ENCODE assay signal across 18 cellular contexts in genomic region chr2:144645055-144645778, GRCh38.
DNase-seq lines count a peak whose midpoint lies in the region; ATAC-seq and TF ChIP-seq lines count a peak whose summit lies in the region.
"Had no signal": no experiment of that assay in that cellular context is flagged by ENCODE, and none has a peak within 500 bp of the region (broad histone marks: within the 10 kb centered on the region; RNA-seq: fewer than 3 reads in every experiment).

No MANE protein-coding gene starts in this region.

- no peak overlapping the region for H3K4me3 Mint-ChIP-seq in type B pancreatic cell
- H3K4me3 Mint-ChIP-seq: activated B cell treated with CpG ODN at 0.5 μM for 24 hours; naive thymus-derived CD8-positive, alpha-beta T cell; stimulated activated naive CD8-positive, alpha-beta T cell treated with anti-CD3 and anti-CD28 coated beads, Interleukin-15, Interleukin-2, amounts not matched to agents 100 ng/mL and 50 ng/mL, for 24 hours had no signal

- H3K27me3 Mint-ChIP-seq in type B pancreatic cell, result peaks cover 17% of the 10 kb centered on the region
- H3K27me3 Mint-ChIP-seq: activated B cell treated with CpG ODN at 0.5 μM for 24 hours; stimulated activated naive CD8-positive, alpha-beta T cell treated with anti-CD3 and anti-CD28 coated beads, Interleukin-15, Interleukin-2, amounts not matched to agents 100 ng/mL and 50 ng/mL, for 24 hours had no signal

- ATAC-seq in HG02938 (IDR thresholded peaks at IDR 0.05; ENCODE audit: unreplicated experiment), result no peak
- ATAC-seq: HCT116; naive thymus-derived CD8-positive, alpha-beta T cell had no signal

- no peak overlapping the region for H3K27ac Mint-ChIP-seq in type B pancreatic cell
- H3K27ac Mint-ChIP-seq: activated B cell treated with CpG ODN at 0.5 μM for 24 hours; stimulated activated naive CD8-positive, alpha-beta T cell treated with anti-CD3 and anti-CD28 coated beads, Interleukin-15, Interleukin-2, amounts not matched to agents 100 ng/mL and 50 ng/mL, for 24 hours had no signal

- DNase-seq in AML-193 (lab: John Stamatoyannopoulos, UW) (peak; percentile 82 to 91), HFF-Myc (ENCODE audit: extremely low read depth, low read depth) (peak; percentile 25), SIG-M5 treated with dmso at 0.1 percent for 504 hours (lab: John Stamatoyannopoulos, UW; ENCODE audit: unreplicated experiment) (peak; percentile 98), fibroblast of villous mesenchyme (ENCODE audit: low read depth) (peak; percentile 35), type B pancreatic cell (ENCODE audit: extremely low spot score, unreplicated experiment) (no peak), DMS153 treated with DMSO at 0.1 percent for 48 hours (lab: John Stamatoyannopoulos, UW; ENCODE audit: unreplicated experiment) (no peak), COLO668 (lab: John Stamatoyannopoulos, UW; ENCODE audit: unreplicated experiment) (no peak)
- DNase-seq: activated B cell treated with CpG ODN at 0.5 μM for 24 hours; amniotic stem cell; effector memory CD4-positive, alpha-beta T cell; naive thymus-derived CD8-positive, alpha-beta T cell; NCI-H1694; right cardiac atrium; SK-N-SH had no signal

- H3K4me3 ChIP-seq in HFF-Myc (replicated peaks; ENCODE audit: low read depth, low read length), result no peak overlapping the region
- no peak overlapping the region for H3K4me3 ChIP-seq in fibroblast of villous mesenchyme (ENCODE audit: low read depth, low read length)
- H3K4me3 ChIP-seq: BLaER1 had no signal

- peaks cover 12% of the 10 kb centered on the region for H3K4me1 Mint-ChIP-seq in type B pancreatic cell (ENCODE audit: unreplicated experiment)

- H3K9me3 Mint-ChIP-seq in type B pancreatic cell, result no peaks in the 10 kb centered on the region
- H3K9me3 Mint-ChIP-seq: naive thymus-derived CD8-positive, alpha-beta T cell; stimulated activated naive CD8-positive, alpha-beta T cell treated with anti-CD3 and anti-CD28 coated beads, Interleukin-15, Interleukin-2, amounts not matched to agents 100 ng/mL and 50 ng/mL, for 24 hours had no signal

- no peaks in the 10 kb centered on the region for H3K36me3 Mint-ChIP-seq in type B pancreatic cell
- H3K36me3 Mint-ChIP-seq: naive thymus-derived CD8-positive, alpha-beta T cell had no signal

- no peak for TF ChIP-seq CTCF in HFF-Myc (IDR thresholded peaks at IDR 0.05; ENCODE audit: low read depth, low read length, missing control alignments)
- TF ChIP-seq CTCF in fibroblast of villous mesenchyme (IDR thresholded peaks at IDR 0.05; ENCODE audit: insufficient read depth, low read depth, low read length), result no peak
- TF ChIP-seq CTCF in type B pancreatic cell (conservative IDR thresholded peaks at IDR 0.05), result no peak

Comparison
In these comparisons a context has a peak if more than half of its experiments do, and no peak if none do; other contexts are left out.
1. DNase-seq: peak in AML-193 (2 of 2), HFF-Myc (single experiment), SIG-M5 treated with dmso at 0.1 percent for 504 hours (single experiment) and fibroblast of villous mesenchyme (single experiment); none in type B pancreatic cell (single experiment), DMS153 treated with DMSO at 0.1 percent for 48 hours (single experiment) and COLO668 (single experiment).